In genomic region chr17:80794281-80795089, GRCh38 we compare ENCODE assay signal across 1 cellular context.
TF ChIP-seq lines count a peak whose summit lies in the region.

No MANE protein-coding gene starts in this region.

TF ChIP-seq in WTC11, 78 proteins besides CTCF, POLR2A, EP300 and RAD21 (continued from another document):
- TF ChIP-seq, protein P1, sequence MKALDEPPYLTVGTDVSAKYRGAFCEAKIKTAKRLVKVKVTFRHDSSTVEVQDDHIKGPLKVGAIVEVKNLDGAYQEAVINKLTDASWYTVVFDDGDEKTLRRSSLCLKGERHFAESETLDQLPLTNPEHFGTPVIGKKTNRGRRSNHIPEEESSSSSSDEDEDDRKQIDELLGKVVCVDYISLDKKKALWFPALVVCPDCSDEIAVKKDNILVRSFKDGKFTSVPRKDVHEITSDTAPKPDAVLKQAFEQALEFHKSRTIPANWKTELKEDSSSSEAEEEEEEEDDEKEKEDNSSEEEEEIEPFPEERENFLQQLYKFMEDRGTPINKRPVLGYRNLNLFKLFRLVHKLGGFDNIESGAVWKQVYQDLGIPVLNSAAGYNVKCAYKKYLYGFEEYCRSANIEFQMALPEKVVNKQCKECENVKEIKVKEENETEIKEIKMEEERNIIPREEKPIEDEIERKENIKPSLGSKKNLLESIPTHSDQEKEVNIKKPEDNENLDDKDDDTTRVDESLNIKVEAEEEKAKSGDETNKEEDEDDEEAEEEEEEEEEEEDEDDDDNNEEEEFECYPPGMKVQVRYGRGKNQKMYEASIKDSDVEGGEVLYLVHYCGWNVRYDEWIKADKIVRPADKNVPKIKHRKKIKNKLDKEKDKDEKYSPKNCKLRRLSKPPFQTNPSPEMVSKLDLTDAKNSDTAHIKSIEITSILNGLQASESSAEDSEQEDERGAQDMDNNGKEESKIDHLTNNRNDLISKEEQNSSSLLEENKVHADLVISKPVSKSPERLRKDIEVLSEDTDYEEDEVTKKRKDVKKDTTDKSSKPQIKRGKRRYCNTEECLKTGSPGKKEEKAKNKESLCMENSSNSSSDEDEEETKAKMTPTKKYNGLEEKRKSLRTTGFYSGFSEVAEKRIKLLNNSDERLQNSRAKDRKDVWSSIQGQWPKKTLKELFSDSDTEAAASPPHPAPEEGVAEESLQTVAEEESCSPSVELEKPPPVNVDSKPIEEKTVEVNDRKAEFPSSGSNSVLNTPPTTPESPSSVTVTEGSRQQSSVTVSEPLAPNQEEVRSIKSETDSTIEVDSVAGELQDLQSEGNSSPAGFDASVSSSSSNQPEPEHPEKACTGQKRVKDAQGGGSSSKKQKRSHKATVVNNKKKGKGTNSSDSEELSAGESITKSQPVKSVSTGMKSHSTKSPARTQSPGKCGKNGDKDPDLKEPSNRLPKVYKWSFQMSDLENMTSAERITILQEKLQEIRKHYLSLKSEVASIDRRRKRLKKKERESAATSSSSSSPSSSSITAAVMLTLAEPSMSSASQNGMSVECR (CRISPR knock-in tag; IDR thresholded peaks at IDR 0.05; ENCODE audit: borderline replicate concordance), result no peak
- TF ChIP-seq NR2C2 (CRISPR knock-in tag; IDR thresholded peaks at IDR 0.05), result no peak
- no peak for TF ChIP-seq MYBL2 (CRISPR knock-in tag; IDR thresholded peaks at IDR 0.05)
- TF ChIP-seq FOXP1 (CRISPR knock-in tag; IDR thresholded peaks at IDR 0.05; ENCODE audit: borderline replicate concordance), result no peak
- TF ChIP-seq HMGXB4 (CRISPR knock-in tag; IDR thresholded peaks at IDR 0.05), result no peak
- TF ChIP-seq ATF1 (CRISPR knock-in tag; IDR thresholded peaks at IDR 0.05), result no peak
- no peak for TF ChIP-seq OVOL2 (CRISPR knock-in tag; IDR thresholded peaks at IDR 0.05; ENCODE audit: borderline replicate concordance)
